ENCODE assay signal across 22 cellular contexts in the genomic region with DNA sequence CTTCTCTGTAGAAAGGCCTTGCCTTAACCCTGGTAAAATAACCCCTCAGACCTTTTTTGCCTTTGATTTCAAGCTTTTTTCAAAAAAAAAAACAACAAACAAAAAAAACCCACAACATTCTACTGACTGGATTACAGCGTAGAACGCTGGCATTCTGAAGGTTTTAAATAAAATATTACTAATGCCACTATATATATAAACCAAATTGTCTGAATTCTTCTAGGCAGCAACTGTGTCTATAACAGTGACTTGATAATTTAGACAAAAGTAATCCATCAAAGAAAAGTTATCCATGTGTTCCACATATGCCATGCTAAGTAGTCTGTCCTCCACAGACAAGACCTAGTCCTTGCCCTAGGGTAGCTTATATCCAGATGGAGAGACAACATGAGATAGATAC. TPM values are rescaled to one million over a fixed set of nuclear protein-coding genes. Genes with fewer than 3 reads are reported as not detected.
A peak's percentile ranks its signal among the peaks of the same experiment; 100 is the strongest.
DNase-seq lines count a peak whose midpoint lies in the region; ATAC-seq and TF ChIP-seq lines count a peak whose summit lies in the region.
"Had no signal": no experiment of that assay in that cellular context is flagged by ENCODE, and none has a peak within 500 bp of the region (broad histone marks: within the 10 kb centered on the region; RNA-seq: fewer than 3 reads in every experiment).

No MANE protein-coding gene starts in this region.

- H3K36me3 ChIP-seq in DND-41 (ENCODE audit: insufficient read depth, low read length): no peaks in the 10 kb centered on the region
- no peaks in the 10 kb centered on the region for H3K36me3 ChIP-seq in Loucy (ENCODE audit: insufficient read depth, low read length)
- H3K36me3 ChIP-seq in RWPE2 (ENCODE audit: low read depth): no peaks in the 10 kb centered on the region
- H3K36me3 ChIP-seq in heart left ventricle: no peaks in the 10 kb centered on the region
- H3K36me3 ChIP-seq: MG63 had no signal

- peaks cover 22% of the 10 kb centered on the region for H3K4me1 ChIP-seq in DND-41 (ENCODE audit: insufficient read depth, low read length)
- peaks cover 61% of the 10 kb centered on the region for H3K4me1 ChIP-seq in Loucy (ENCODE audit: insufficient read depth, low read length, poor library complexity, severe bottlenecking)
- H3K4me1 ChIP-seq in RWPE2 (ENCODE audit: insufficient read depth, poor library complexity, severe bottlenecking): peaks cover 65% of the 10 kb centered on the region
- peaks cover 58% of the 10 kb centered on the region for H3K4me1 ChIP-seq in foreskin keratinocyte
- peaks cover 0 to 53% (median 16%) of the 10 kb centered on the region in 12 donors for H3K4me1 ChIP-seq in heart left ventricle

- 98 to 100% (median 99%) methylated on average over 2 of the region's 2 CpGs for WGBS in heart left ventricle, 4 donors

- no peak overlapping the region for H2AFZ ChIP-seq in DND-41 (ENCODE audit: low read depth, low read length)
- H2AFZ ChIP-seq in Loucy (ENCODE audit: low read length): no peak overlapping the region
- H2AFZ ChIP-seq: GM23248 had no signal

- H3K27ac ChIP-seq in DND-41 (ENCODE audit: low read length) (peak overlapping the region; percentile 77), RWPE2 (ENCODE audit: poor library complexity, severe bottlenecking) (peak overlapping the region; percentile 98), foreskin keratinocyte (peak overlapping the region; percentile 7), heart left ventricle (no peak overlapping the region)
- H3K27ac ChIP-seq: C4-2B had no signal

- H3K9me2 ChIP-seq in Loucy (replicated peaks; ENCODE audit: low read depth, low read length): no peaks in the 10 kb centered on the region

- no peaks in the 10 kb centered on the region for H4K20me1 ChIP-seq in DND-41 (ENCODE audit: insufficient read depth, low read length)
- no peaks in the 10 kb centered on the region for H4K20me1 ChIP-seq in Loucy (ENCODE audit: insufficient read depth, low read length, poor library complexity, severe bottlenecking)

- DNase-seq in DND-41 (no peak), RWPE2 (ENCODE audit: low spot score) (no peak), foreskin keratinocyte (no peak), heart left ventricle (no peak), NCI-H526 (lab: John Stamatoyannopoulos, UW) (no peak)
- DNase-seq: CD8-positive, alpha-beta T cell; DMS153; GM23248; H7; KBM-7; MG63; NCI-H1694; NCI-H2029 treated with DMSO at 0.1 percent for 48 hours; NCI-H446 treated with DMSO at 0.1 percent for 48 hours; RPMI8226; T-helper 1 cell had no signal

- H3K9ac ChIP-seq in DND-41 (ENCODE audit: low read depth, low read length) (no peak overlapping the region), Loucy (ENCODE audit: low read depth, low read length, poor library complexity, severe bottlenecking) (peak overlapping the region; percentile 76)
- H3K9ac ChIP-seq: GM23248 had no signal

- TF ChIP-seq POLR2A in heart left ventricle (IDR thresholded peaks at IDR 0.05): no peak

- H3K9me3 ChIP-seq in DND-41 (ENCODE audit: insufficient read depth, low read length, severe bottlenecking) (no peaks in the 10 kb centered on the region), Loucy (ENCODE audit: insufficient read depth, low read depth, low read length) (no peaks in the 10 kb centered on the region), RWPE2 (ENCODE audit: severe bottlenecking) (no peaks in the 10 kb centered on the region), heart left ventricle (no peaks in the 10 kb centered on the region)
- H3K9me3 ChIP-seq: MG63 had no signal

- H3K79me2 ChIP-seq in DND-41 (ENCODE audit: insufficient read depth, low read length) (no peaks in the 10 kb centered on the region), Loucy (ENCODE audit: insufficient read depth, low read length) (no peaks in the 10 kb centered on the region)

- H3K27me3 ChIP-seq in DND-41 (ENCODE audit: insufficient read depth, low read length, poor library complexity): no peaks in the 10 kb centered on the region
- no peaks in the 10 kb centered on the region for H3K27me3 ChIP-seq in Loucy (ENCODE audit: insufficient read depth, low read length, poor library complexity, severe bottlenecking)
- H3K27me3 ChIP-seq in RWPE2 (ENCODE audit: insufficient read depth, poor library complexity, severe bottlenecking): no peaks in the 10 kb centered on the region
- no peaks in the 10 kb centered on the region for H3K27me3 ChIP-seq in foreskin keratinocyte
- no peaks in the 10 kb centered on the region for H3K27me3 ChIP-seq in heart left ventricle
- H3K27me3 ChIP-seq: MG63 had no signal

- H3K4me2 ChIP-seq in DND-41 (ENCODE audit: insufficient read depth, low read length) (no peak overlapping the region), Loucy (ENCODE audit: low read depth, low read length, poor library complexity, severe bottlenecking) (peak overlapping the region; percentile 71)

- ATAC-seq in DND-41 (ENCODE audit: insufficient read depth, low read depth): no peak
- ATAC-seq in RWPE2 (ENCODE audit: low read depth): no peak
- no peak for ATAC-seq in foreskin keratinocyte
- no peak for ATAC-seq in GM19397 (IDR thresholded peaks at IDR 0.05; ENCODE audit: unreplicated experiment)
- no peak for ATAC-seq in heart left ventricle
- ATAC-seq in GM19351 (IDR thresholded peaks at IDR 0.05; ENCODE audit: unreplicated experiment): no peak
- ATAC-seq: CD8-positive, alpha-beta T cell; HepG2 had no signal

- H3F3A ChIP-seq in Loucy (ENCODE audit: low read depth): peaks cover 6% of the 10 kb centered on the region

- no peak for TF ChIP-seq CTCF in DND-41 (IDR thresholded peaks at IDR 0.05; ENCODE audit: borderline replicate concordance, extremely low read depth, low read length, poor library complexity, severe bottlenecking)
- TF ChIP-seq CTCF in Loucy (conservative IDR thresholded peaks at IDR 0.05; ENCODE audit: low read length): no peak
- no peak for TF ChIP-seq CTCF in RWPE2 (IDR thresholded peaks at IDR 0.05; ENCODE audit: poor library complexity, severe bottlenecking)
- TF ChIP-seq CTCF in foreskin keratinocyte (conservative IDR thresholded peaks at IDR 0.05): no peak
- TF ChIP-seq CTCF in heart left ventricle (IDR thresholded peaks at IDR 0.05): no peak

- intact Hi-C loops in heart left ventricle (cut with DNase I): no loop called here

- H3K4me3 ChIP-seq in DND-41 (ENCODE audit: low read depth in 1 of 2, low read length in 2 of 2) (no peak overlapping the region), Loucy (ENCODE audit: low read length, poor library complexity, severe bottlenecking) (no peak overlapping the region), RWPE2 (ENCODE audit: severe bottlenecking) (no peak overlapping the region), heart left ventricle (no peak overlapping the region)
- H3K4me3 ChIP-seq: GM23248, MG63 had no signal

RNA-seq across cellular contexts. Expression of gene CXCL8, which starts 33.6 kb away (rescaled TPM):
- total RNA-seq in foreskin keratinocyte (2.5 and 2.9 TPM in 2 replicates), heart left ventricle (1 to 10 TPM in 3 of 9 donors, under 1 TPM in 3, not detected in 3; 0.15 to 7.5 (median 1.7) TPM)
- polyA plus RNA-seq in foreskin keratinocyte (1.0 and 1.5 TPM in 2 replicates), heart left ventricle (under 1 TPM; 0.42 to 0.69 TPM)
- total RNA-seq: H7, OCI-LY7 had no signal

Comparison
In these comparisons a context has a peak if more than half of its experiments do, and no peak if none do; other contexts are left out.
1. H3K27ac ChIP-seq: peak in DND-41 (single experiment), RWPE2 (single experiment) and foreskin keratinocyte (single experiment); none in heart left ventricle (0 of 12).